In genomic region chr10:103982639-103983038, GRCh38 we compare ENCODE assay signal across 10 cellular contexts. TPM values are rescaled to one million over a fixed set of nuclear protein-coding genes. Genes with fewer than 3 reads are reported as not detected.
DNase-seq lines count a peak whose midpoint lies in the region; ATAC-seq, FAIRE-seq and TF ChIP-seq lines count a peak whose summit lies in the region.
"Had no signal": no experiment of that assay in that cellular context is flagged by ENCODE, and none has a peak within 500 bp of the region (broad histone marks: within the 10 kb centered on the region; RNA-seq: fewer than 3 reads in every experiment).

No MANE protein-coding gene starts in this region.

- no peak overlapping the region for H3K4me3 ChIP-seq in CD8-positive, alpha-beta T cell (ENCODE audit: low read depth, low read length)

- no peaks in the 10 kb centered on the region for H3K9me3 ChIP-seq in CD8-positive, alpha-beta T cell (ENCODE audit: low read length)

- H3K36me3 Mint-ChIP-seq in CD8-positive, alpha-beta T cell, result no peaks in the 10 kb centered on the region
- peaks cover 3% of the 10 kb centered on the region for H3K36me3 Mint-ChIP-seq in activated CD4-positive, alpha-beta memory T cell treated with anti-CD3 and anti-CD28 coated beads for 36 hours

- ATAC-seq in CD8-positive, alpha-beta T cell, result no peak
- ATAC-seq in left lobe of liver (peak; percentile 68), GM21423 (IDR thresholded peaks at IDR 0.05; ENCODE audit: unreplicated experiment) (no peak), GM18502 (IDR thresholded peaks at IDR 0.05; ENCODE audit: poor library complexity, unreplicated experiment) (no peak)

- intact Hi-C loops in CD8-positive, alpha-beta T cell (cut with DNase I, micrococcal nuclease), result loop anchor here in 1 of 2 experiments (2.0 kb wide), 1 partner anchor 16 kb away; the partner anchor contains the start of gene SLK
- intact Hi-C loops in activated CD4-positive, alpha-beta memory T cell treated with anti-CD3 and anti-CD28 coated beads for 36 hours (cut with micrococcal nuclease), result loop anchor here (1.0 to 5.0 kb wide), 4 partner anchors 15 to 140 kb away; partner anchors contain the start of genes SFR1 and SLK

- H3K9me3 Mint-ChIP-seq in CD8-positive, alpha-beta T cell, result no peaks in the 10 kb centered on the region
- no peaks in the 10 kb centered on the region for H3K9me3 Mint-ChIP-seq in activated CD4-positive, alpha-beta memory T cell treated with anti-CD3 and anti-CD28 coated beads for 36 hours

- no peaks in the 10 kb centered on the region for H3K27me3 Mint-ChIP-seq in CD8-positive, alpha-beta T cell (ENCODE audit: low read depth)
- no peaks in the 10 kb centered on the region for H3K27me3 Mint-ChIP-seq in activated CD4-positive, alpha-beta memory T cell treated with anti-CD3 and anti-CD28 coated beads for 36 hours

- peaks cover 70% of the 10 kb centered on the region for H3K4me1 Mint-ChIP-seq in CD8-positive, alpha-beta T cell (ENCODE audit: low read depth)
- peaks cover 71% of the 10 kb centered on the region for H3K4me1 Mint-ChIP-seq in activated CD4-positive, alpha-beta memory T cell treated with anti-CD3 and anti-CD28 coated beads for 36 hours (ENCODE audit: low read depth)

- H3K36me3 ChIP-seq in CD8-positive, alpha-beta T cell (ENCODE audit: insufficient read depth, low read length), result no peaks in the 10 kb centered on the region

- peak; percentile 71 for FAIRE-seq in GM19239 (lab: Jason Lieb, UNC)

- CTCF ChIA-PET in CD8-positive, alpha-beta T cell (lab: Charles Lee), result interaction anchor here (1.2 to 1.5 kb wide), 2 partner anchors 15 to 94 kb away, joined by 3 to 6 read pairs; no protein-coding TSS in a partner anchor
- CTCF ChIA-PET in activated CD4-positive, alpha-beta memory T cell treated with anti-CD3 and anti-CD28 coated beads for 36 hours (lab: Charles Lee), result interaction anchor here (0.6 to 2.1 kb wide), 6 partner anchors 35 to 138 kb away, joined by 3 to 8 read pairs (median 5); no protein-coding TSS in a partner anchor

- H3K27me3 ChIP-seq in CD8-positive, alpha-beta T cell (ENCODE audit: insufficient read depth, low read length), result no peaks in the 10 kb centered on the region

- no peak for DNase-seq in CD8-positive, alpha-beta T cell
- no peak for DNase-seq in GM19239 (ENCODE audit: insufficient read length, low spot score)
- DNase-seq in activated CD4-positive, alpha-beta memory T cell treated with anti-CD3 and anti-CD28 coated beads for 36 hours, result no peak
- DNase-seq in left lobe of liver (ENCODE audit: low spot score), result no peak
- no peak for DNase-seq in GF-D8 (lab: John Stamatoyannopoulos, UW)
- no peak for DNase-seq in ureter (ENCODE audit: low spot score)
- DNase-seq: activated CD4-positive, alpha-beta T cell treated with anti-CD3 and anti-CD28 coated beads, Interleukin-2, amount 50 U/mL, for 1 hour; effector memory CD4-positive, alpha-beta T cell had no signal

- no peak overlapping the region for H3K27ac ChIP-seq in CD8-positive, alpha-beta T cell (ENCODE audit: low read depth, low read length)

- H3K4me1 ChIP-seq in CD8-positive, alpha-beta T cell (ENCODE audit: insufficient read depth, low read length), result peaks cover 40% of the 10 kb centered on the region

- TF ChIP-seq CTCF in CD8-positive, alpha-beta T cell (IDR thresholded peaks at IDR 0.05), result no peak

- no peak overlapping the region for H3K4me3 Mint-ChIP-seq in CD8-positive, alpha-beta T cell
- H3K4me3 Mint-ChIP-seq in activated CD4-positive, alpha-beta memory T cell treated with anti-CD3 and anti-CD28 coated beads for 36 hours, result no peak overlapping the region

- peak overlapping the region; percentile 82 for H3K27ac Mint-ChIP-seq in CD8-positive, alpha-beta T cell
- peak overlapping the region; percentile 53 for H3K27ac Mint-ChIP-seq in activated CD4-positive, alpha-beta memory T cell treated with anti-CD3 and anti-CD28 coated beads for 36 hours

- POLR2A ChIA-PET in CD8-positive, alpha-beta T cell (lab: Charles Lee), result interaction anchor here (0.6 to 1.5 kb wide), 7 partner anchors 12 to 743 kb away, joined by 3 to 6 read pairs (median 5); partner anchors contain the start of gene SFR1
- POLR2A ChIA-PET in activated CD4-positive, alpha-beta memory T cell treated with anti-CD3 and anti-CD28 coated beads for 36 hours (lab: Charles Lee), result interaction anchor here (0.6 to 1.4 kb wide), 4 partner anchors 15 to 369 kb away, joined by 3 to 9 read pairs (median 4); partner anchors contain the start of genes SFR1 and SLK

RNA-seq across cellular contexts. Expression of gene SLK, which starts 15.7 kb away (rescaled TPM):
- 10 to 100 TPM; 23.8 to 24.6 TPM for total RNA-seq in CD8-positive, alpha-beta T cell
- total RNA-seq in activated CD4-positive, alpha-beta memory T cell treated with anti-CD3 and anti-CD28 coated beads for 36 hours, result 10 to 100 TPM; 26.1 to 27.7 TPM
- total RNA-seq in left lobe of liver, result 8.7 TPM
- 66.4 TPM for total RNA-seq in ureter
